Comparison of ENCODE assay signal across 1 cellular context in the genomic region with DNA sequence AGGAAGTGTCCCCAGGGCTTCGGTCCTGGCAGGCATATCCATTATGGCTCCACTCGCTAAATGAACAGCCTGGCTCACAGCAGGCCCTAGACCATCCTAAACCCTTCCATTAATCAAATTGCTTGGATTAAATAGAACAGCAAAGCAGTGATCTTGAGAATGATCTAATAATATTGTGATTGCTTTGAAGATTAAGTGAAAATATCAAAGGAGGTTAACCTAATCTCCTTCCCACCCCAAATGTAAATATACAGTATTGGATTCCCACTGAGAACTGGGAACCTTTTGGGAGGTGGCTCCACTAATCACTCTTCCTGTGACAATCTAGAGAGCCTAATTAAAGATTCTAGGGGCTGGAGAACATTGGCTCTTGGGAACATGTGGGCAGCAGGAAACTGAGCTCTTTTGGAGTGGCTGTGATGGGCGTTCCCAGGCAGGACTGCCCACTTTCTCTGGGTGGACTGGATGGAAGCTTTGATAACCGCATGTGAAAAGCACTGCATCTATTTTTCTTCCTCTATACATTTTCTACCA.
TF ChIP-seq lines count a peak whose summit lies in the region.

No MANE protein-coding gene starts in this region.

TF ChIP-seq in HEK293, 187 proteins besides CTCF, POLR2A, EP300 and RAD21 (continued from another document and continues in another):
- TF ChIP-seq ZNF48 (tag by site-specific recombination; IDR thresholded peaks at IDR 0.05): no peak
- no peak for TF ChIP-seq YY2 (tag by site-specific recombination; IDR thresholded peaks at IDR 0.05)
- TF ChIP-seq, protein P1, sequence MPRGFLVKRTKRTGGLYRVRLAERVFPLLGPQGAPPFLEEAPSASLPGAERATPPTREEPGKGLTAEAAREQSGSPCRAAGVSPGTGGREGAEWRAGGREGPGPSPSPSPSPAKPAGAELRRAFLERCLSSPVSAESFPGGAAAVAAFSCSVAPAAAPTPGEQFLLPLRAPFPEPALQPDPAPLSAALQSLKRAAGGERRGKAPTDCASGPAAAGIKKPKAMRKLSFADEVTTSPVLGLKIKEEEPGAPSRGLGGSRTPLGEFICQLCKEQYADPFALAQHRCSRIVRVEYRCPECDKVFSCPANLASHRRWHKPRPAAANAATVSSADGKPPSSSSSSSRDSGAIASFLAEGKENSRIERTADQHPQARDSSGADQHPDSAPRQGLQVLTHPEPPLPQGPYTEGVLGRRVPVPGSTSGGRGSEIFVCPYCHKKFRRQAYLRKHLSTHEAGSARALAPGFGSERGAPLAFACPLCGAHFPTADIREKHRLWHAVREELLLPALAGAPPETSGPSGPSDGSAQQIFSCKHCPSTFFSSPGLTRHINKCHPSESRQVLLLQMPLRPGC (tag by site-specific recombination; IDR thresholded peaks at IDR 0.05): peak; percentile 97
- no peak for TF ChIP-seq KLF16 (tag by site-specific recombination; IDR thresholded peaks at IDR 0.05)
- peak; percentile 100 for TF ChIP-seq KLF1 (tag by site-specific recombination; IDR thresholded peaks at IDR 0.05)
- peak; percentile 18; the same call in 1 of the 2 replicates for TF ChIP-seq ZNF223 (tag by site-specific recombination; IDR thresholded peaks at IDR 0.05)
- TF ChIP-seq, protein P2, sequence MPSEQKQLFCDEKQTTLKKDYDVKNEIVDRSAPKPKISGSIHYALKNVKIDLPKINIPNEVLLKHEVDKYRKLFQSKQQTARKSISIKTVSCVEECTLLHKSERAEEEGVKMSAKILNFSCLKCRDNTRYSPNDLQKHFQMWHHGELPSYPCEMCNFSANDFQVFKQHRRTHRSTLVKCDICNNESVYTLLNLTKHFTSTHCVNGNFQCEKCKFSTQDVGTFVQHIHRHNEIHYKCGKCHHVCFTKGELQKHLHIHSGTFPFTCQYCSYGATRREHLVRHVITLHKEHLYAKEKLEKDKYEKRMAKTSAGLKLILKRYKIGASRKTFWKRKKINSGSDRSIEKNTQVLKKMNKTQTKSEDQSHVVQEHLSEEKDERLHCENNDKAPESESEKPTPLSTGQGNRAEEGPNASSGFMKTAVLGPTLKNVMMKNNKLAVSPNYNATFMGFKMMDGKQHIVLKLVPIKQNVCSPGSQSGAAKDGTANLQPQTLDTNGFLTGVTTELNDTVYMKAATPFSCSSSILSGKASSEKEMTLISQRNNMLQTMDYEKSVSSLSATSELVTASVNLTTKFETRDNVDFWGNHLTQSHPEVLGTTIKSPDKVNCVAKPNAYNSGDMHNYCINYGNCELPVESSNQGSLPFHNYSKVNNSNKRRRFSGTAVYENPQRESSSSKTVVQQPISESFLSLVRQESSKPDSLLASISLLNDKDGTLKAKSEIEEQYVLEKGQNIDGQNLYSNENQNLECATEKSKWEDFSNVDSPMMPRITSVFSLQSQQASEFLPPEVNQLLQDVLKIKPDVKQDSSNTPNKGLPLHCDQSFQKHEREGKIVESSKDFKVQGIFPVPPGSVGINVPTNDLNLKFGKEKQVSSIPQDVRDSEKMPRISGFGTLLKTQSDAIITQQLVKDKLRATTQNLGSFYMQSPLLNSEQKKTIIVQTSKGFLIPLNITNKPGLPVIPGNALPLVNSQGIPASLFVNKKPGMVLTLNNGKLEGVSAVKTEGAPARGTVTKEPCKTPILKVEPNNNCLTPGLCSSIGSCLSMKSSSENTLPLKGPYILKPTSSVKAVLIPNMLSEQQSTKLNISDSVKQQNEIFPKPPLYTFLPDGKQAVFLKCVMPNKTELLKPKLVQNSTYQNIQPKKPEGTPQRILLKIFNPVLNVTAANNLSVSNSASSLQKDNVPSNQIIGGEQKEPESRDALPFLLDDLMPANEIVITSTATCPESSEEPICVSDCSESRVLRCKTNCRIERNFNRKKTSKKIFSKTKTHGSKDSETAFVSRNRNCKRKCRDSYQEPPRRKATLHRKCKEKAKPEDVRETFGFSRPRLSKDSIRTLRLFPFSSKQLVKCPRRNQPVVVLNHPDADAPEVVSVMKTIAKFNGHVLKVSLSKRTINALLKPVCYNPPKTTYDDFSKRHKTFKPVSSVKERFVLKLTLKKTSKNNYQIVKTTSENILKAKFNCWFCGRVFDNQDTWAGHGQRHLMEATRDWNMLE (tag by site-specific recombination; conservative IDR thresholded peaks at IDR 0.05; ENCODE audit: low read depth): peak; percentile 61; the same call in 1 of the 2 replicates
- peak; percentile 79 for TF ChIP-seq ZNF146 (tag by site-specific recombination; IDR thresholded peaks at IDR 0.05)
- TF ChIP-seq FEZF1 (tag by site-specific recombination; IDR thresholded peaks at IDR 0.05): peak; percentile 100
- peak; percentile 45; the same call in 1 of the 2 replicates for TF ChIP-seq ZNF76 (tag by site-specific recombination; IDR thresholded peaks at IDR 0.05; ENCODE audit: borderline replicate concordance, low read depth)
- no peak for TF ChIP-seq ZFP3 (tag by site-specific recombination; IDR thresholded peaks at IDR 0.05; ENCODE audit: low read depth)
- no peak; the same call in 1 of the 2 replicates for TF ChIP-seq IKZF3 (tag by site-specific recombination; IDR thresholded peaks at IDR 0.05)
- TF ChIP-seq ZNF654 (tag by site-specific recombination; IDR thresholded peaks at IDR 0.05; ENCODE audit: low read depth): no peak
- TF ChIP-seq SCRT1 (tag by site-specific recombination; IDR thresholded peaks at IDR 0.05; ENCODE audit: borderline replicate concordance): no peak; the same call in 1 of the 2 replicates
- TF ChIP-seq ZNF292 (tag by site-specific recombination; IDR thresholded peaks at IDR 0.05; ENCODE audit: borderline replicate concordance, low read depth): no peak
- TF ChIP-seq ZNF529 (tag by site-specific recombination; IDR thresholded peaks at IDR 0.05; ENCODE audit: insufficient replicate concordance): no peak
- no peak for TF ChIP-seq BCL11A (tag by site-specific recombination; IDR thresholded peaks at IDR 0.05; ENCODE audit: low read depth)
- no peak for TF ChIP-seq SCRT2 (tag by site-specific recombination; IDR thresholded peaks at IDR 0.05)
- TF ChIP-seq SETDB1 (IDR thresholded peaks at IDR 0.05; ENCODE audit: insufficient read length, low read length): no peak
- no peak for TF ChIP-seq ZNF202 (tag by site-specific recombination; IDR thresholded peaks at IDR 0.05; ENCODE audit: borderline replicate concordance)
- TF ChIP-seq, protein P3, sequence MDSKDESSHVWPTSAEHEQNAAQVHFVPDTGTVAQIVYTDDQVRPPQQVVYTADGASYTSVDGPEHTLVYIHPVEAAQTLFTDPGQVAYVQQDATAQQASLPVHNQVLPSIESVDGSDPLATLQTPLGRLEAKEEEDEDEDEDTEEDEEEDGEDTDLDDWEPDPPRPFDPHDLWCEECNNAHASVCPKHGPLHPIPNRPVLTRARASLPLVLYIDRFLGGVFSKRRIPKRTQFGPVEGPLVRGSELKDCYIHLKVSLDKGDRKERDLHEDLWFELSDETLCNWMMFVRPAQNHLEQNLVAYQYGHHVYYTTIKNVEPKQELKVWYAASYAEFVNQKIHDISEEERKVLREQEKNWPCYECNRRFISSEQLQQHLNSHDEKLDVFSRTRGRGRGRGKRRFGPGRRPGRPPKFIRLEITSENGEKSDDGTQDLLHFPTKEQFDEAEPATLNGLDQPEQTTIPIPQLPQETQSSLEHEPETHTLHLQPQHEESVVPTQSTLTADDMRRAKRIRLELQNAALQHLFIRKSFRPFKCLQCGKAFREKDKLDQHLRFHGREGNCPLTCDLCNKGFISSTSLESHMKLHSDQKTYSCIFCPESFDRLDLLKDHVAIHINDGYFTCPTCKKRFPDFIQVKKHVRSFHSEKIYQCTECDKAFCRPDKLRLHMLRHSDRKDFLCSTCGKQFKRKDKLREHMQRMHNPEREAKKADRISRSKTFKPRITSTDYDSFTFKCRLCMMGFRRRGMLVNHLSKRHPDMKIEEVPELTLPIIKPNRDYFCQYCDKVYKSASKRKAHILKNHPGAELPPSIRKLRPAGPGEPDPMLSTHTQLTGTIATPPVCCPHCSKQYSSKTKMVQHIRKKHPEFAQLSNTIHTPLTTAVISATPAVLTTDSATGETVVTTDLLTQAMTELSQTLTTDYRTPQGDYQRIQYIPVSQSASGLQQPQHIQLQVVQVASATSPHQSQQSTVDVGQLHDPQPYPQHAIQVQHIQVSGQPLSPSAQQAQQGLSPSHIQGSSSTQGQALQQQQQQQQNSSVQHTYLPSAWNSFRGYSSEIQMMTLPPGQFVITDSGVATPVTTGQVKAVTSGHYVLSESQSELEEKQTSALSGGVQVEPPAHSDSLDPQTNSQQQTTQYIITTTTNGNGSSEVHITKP (tag by site-specific recombination; IDR thresholded peaks at IDR 0.05): peak; percentile 34; the same call in 1 of the 2 replicates
- TF ChIP-seq ZNF626 (tag by site-specific recombination; IDR thresholded peaks at IDR 0.05): no peak
- TF ChIP-seq, protein P4, sequence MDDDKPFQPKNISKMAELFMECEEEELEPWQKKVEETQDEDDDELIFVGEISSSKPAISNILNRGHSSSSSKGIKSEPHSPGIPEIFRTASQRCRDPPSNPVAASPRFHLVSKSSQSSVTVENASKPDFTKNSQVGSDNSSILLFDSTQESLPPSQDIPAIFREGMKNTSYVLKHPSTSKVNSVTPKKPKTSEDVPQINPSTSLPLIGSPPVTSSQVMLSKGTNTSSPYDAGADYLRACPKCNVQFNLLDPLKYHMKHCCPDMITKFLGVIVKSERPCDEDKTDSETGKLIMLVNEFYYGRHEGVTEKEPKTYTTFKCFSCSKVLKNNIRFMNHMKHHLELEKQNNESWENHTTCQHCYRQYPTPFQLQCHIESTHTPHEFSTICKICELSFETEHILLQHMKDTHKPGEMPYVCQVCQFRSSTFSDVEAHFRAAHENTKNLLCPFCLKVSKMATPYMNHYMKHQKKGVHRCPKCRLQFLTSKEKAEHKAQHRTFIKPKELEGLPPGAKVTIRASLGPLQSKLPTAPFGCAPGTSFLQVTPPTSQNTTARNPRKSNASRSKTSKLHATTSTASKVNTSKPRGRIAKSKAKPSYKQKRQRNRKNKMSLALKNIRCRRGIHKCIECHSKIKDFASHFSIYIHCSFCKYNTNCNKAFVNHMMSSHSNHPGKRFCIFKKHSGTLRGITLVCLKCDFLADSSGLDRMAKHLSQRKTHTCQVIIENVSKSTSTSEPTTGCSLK (tag by site-specific recombination; IDR thresholded peaks at IDR 0.05): no peak
- TF ChIP-seq, protein P5, sequence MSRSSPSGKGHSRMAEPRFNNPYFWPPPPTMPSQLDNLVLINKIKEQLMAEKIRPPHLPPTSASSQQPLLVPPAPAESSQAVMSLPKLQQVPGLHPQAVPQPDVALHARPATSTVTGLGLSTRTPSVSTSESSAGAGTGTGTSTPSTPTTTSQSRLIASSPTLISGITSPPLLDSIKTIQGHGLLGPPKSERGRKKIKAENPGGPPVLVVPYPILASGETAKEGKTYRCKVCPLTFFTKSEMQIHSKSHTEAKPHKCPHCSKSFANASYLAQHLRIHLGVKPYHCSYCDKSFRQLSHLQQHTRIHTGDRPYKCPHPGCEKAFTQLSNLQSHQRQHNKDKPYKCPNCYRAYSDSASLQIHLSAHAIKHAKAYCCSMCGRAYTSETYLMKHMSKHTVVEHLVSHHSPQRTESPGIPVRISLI (tag by site-specific recombination; IDR thresholded peaks at IDR 0.05): no peak
- TF ChIP-seq MZF1 (tag by site-specific recombination; IDR thresholded peaks at IDR 0.05; ENCODE audit: borderline replicate concordance): peak; percentile 19; the same call in 1 of the 2 replicates
- TF ChIP-seq KLF7 (tag by site-specific recombination; IDR thresholded peaks at IDR 0.05; ENCODE audit: borderline replicate concordance): peak; percentile 99
- TF ChIP-seq ZBTB1 (tag by site-specific recombination; IDR thresholded peaks at IDR 0.05): peak; percentile 77; the same call in 1 of the 2 replicates
- TF ChIP-seq ZNF274 (IDR thresholded peaks at IDR 0.05; ENCODE audit: low read length): no peak
- TF ChIP-seq ZNF274 (tag by site-specific recombination; IDR thresholded peaks at IDR 0.05; ENCODE audit: borderline replicate concordance): no peak
- no peak for TF ChIP-seq ZNF157 (tag by site-specific recombination; IDR thresholded peaks at IDR 0.05)
- TF ChIP-seq, protein P6, sequence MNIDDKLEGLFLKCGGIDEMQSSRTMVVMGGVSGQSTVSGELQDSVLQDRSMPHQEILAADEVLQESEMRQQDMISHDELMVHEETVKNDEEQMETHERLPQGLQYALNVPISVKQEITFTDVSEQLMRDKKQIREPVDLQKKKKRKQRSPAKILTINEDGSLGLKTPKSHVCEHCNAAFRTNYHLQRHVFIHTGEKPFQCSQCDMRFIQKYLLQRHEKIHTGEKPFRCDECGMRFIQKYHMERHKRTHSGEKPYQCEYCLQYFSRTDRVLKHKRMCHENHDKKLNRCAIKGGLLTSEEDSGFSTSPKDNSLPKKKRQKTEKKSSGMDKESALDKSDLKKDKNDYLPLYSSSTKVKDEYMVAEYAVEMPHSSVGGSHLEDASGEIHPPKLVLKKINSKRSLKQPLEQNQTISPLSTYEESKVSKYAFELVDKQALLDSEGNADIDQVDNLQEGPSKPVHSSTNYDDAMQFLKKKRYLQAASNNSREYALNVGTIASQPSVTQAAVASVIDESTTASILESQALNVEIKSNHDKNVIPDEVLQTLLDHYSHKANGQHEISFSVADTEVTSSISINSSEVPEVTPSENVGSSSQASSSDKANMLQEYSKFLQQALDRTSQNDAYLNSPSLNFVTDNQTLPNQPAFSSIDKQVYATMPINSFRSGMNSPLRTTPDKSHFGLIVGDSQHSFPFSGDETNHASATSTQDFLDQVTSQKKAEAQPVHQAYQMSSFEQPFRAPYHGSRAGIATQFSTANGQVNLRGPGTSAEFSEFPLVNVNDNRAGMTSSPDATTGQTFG (tag by site-specific recombination; IDR thresholded peaks at IDR 0.05; ENCODE audit: borderline replicate concordance): no peak
- no peak for TF ChIP-seq ZNF530 (tag by site-specific recombination; IDR thresholded peaks at IDR 0.05; ENCODE audit: low read depth)
- TF ChIP-seq GLIS1 (tag by site-specific recombination; IDR thresholded peaks at IDR 0.05): peak; percentile 78
- peak; percentile 90 for TF ChIP-seq ZNF423 (tag by site-specific recombination; IDR thresholded peaks at IDR 0.05)
- no peak for TF ChIP-seq GLI4 (tag by site-specific recombination; IDR thresholded peaks at IDR 0.05)
- no peak for TF ChIP-seq ZBTB7A (tag by site-specific recombination; IDR thresholded peaks at IDR 0.05; ENCODE audit: low read depth)
- TF ChIP-seq ZNF623 (tag by site-specific recombination; IDR thresholded peaks at IDR 0.05): no peak
- TF ChIP-seq, protein P7, sequence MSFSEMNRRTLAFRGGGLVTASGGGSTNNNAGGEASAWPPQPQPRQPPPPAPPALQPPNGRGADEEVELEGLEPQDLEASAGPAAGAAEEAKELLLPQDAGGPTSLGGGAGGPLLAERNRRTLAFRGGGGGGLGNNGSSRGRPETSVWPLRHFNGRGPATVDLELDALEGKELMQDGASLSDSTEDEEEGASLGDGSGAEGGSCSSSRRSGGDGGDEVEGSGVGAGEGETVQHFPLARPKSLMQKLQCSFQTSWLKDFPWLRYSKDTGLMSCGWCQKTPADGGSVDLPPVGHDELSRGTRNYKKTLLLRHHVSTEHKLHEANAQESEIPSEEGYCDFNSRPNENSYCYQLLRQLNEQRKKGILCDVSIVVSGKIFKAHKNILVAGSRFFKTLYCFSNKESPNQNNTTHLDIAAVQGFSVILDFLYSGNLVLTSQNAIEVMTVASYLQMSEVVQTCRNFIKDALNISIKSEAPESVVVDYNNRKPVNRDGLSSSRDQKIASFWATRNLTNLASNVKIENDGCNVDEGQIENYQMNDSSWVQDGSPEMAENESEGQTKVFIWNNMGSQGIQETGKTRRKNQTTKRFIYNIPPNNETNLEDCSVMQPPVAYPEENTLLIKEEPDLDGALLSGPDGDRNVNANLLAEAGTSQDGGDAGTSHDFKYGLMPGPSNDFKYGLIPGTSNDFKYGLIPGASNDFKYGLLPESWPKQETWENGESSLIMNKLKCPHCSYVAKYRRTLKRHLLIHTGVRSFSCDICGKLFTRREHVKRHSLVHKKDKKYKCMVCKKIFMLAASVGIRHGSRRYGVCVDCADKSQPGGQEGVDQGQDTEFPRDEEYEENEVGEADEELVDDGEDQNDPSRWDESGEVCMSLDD (tag by site-specific recombination; IDR thresholded peaks at IDR 0.05): no peak
- TF ChIP-seq PRDM1 (tag by site-specific recombination; IDR thresholded peaks at IDR 0.05): no peak
- 0 out of 2 replicates have a peak, but pooled peaks have one; percentile 36 for TF ChIP-seq ZNF350 (tag by site-specific recombination; IDR thresholded peaks at IDR 0.05)
- no peak for TF ChIP-seq ZNF777 (tag by site-specific recombination; IDR thresholded peaks at IDR 0.05; ENCODE audit: borderline replicate concordance)
